Comparison of ENCODE assay signal across 1 cellular context in genomic region chr22:20904008-20904979, GRCh38.
TF ChIP-seq lines count a peak whose summit lies in the region.

No MANE protein-coding gene starts in this region.

TF ChIP-seq in K562, 482 proteins besides CTCF, POLR2A, EP300 and RAD21 (continued from another document and continues in another):
- no peak for TF ChIP-seq MNT (conservative IDR thresholded peaks at IDR 0.05)
- TF ChIP-seq ZNF165 (CRISPR knock-in tag; IDR thresholded peaks at IDR 0.05; ENCODE audit: borderline replicate concordance): peak; percentile 46; the same call in 1 of the 2 replicates
- no peak for TF ChIP-seq RBM34 (IDR thresholded peaks at IDR 0.05; ENCODE audit: borderline replicate concordance, insufficient read depth, low read length)
- no peak for TF ChIP-seq GABPB1 (CRISPR knock-in tag; IDR thresholded peaks at IDR 0.05)
- TF ChIP-seq IRF1 (CRISPR knock-in tag; IDR thresholded peaks at IDR 0.05; ENCODE audit: borderline replicate concordance): no peak
- no peak for TF ChIP-seq ASH1L (IDR thresholded peaks at IDR 0.05; ENCODE audit: borderline replicate concordance, low read depth, partially characterized antibody)
- no peak; the same call in 1 of the 2 replicates for TF ChIP-seq ETV1 (tag; conservative IDR thresholded peaks at IDR 0.05; ENCODE audit: low read depth)
- no peak for TF ChIP-seq HSF4 (CRISPR knock-in tag; IDR thresholded peaks at IDR 0.05; ENCODE audit: borderline replicate concordance)
- peak; percentile 100 for TF ChIP-seq JUN (IDR thresholded peaks at IDR 0.05; ENCODE audit: borderline replicate concordance, low read depth, low read length)
- no peak; the same call in 1 of the 2 replicates for TF ChIP-seq JUN (CRISPR knock-in tag; IDR thresholded peaks at IDR 0.05; ENCODE audit: borderline replicate concordance)
- no peak for TF ChIP-seq KDM2B (CRISPR knock-in tag; IDR thresholded peaks at IDR 0.05)
- TF ChIP-seq BCOR (IDR thresholded peaks at IDR 0.05): no peak
- TF ChIP-seq ZNF239 (CRISPR knock-in tag; IDR thresholded peaks at IDR 0.05): no peak
- TF ChIP-seq ZSCAN32 (CRISPR knock-in tag; IDR thresholded peaks at IDR 0.05): no peak
- TF ChIP-seq MXD1 (CRISPR knock-in tag; IDR thresholded peaks at IDR 0.05; ENCODE audit: borderline replicate concordance, poor library complexity, severe bottlenecking): no peak
- no peak for TF ChIP-seq PML (IDR thresholded peaks at IDR 0.05; ENCODE audit: low read length)
- TF ChIP-seq FOS (IDR thresholded peaks at IDR 0.05; ENCODE audit: extremely low read depth, insufficient read length): peak; percentile 63
- TF ChIP-seq ZNF280A (IDR thresholded peaks at IDR 0.05; ENCODE audit: low read depth, partially characterized antibody): no peak
- TF ChIP-seq STAT5A (IDR thresholded peaks at IDR 0.05; ENCODE audit: borderline replicate concordance, low read length): no peak
- no peak for TF ChIP-seq CREB5 (CRISPR knock-in tag; IDR thresholded peaks at IDR 0.05)
- no peak for TF ChIP-seq PHF20 (IDR thresholded peaks at IDR 0.05; ENCODE audit: partially characterized antibody)
- TF ChIP-seq HMGN3 (IDR thresholded peaks at IDR 0.05; ENCODE audit: borderline replicate concordance, extremely low read depth, insufficient read length, low read depth, low read length): no peak
- 0 out of 2 replicates have a peak, but pooled peaks have one; percentile 12 for TF ChIP-seq SPI1 (IDR thresholded peaks at IDR 0.05; ENCODE audit: borderline replicate concordance, low read depth, low read length)
- no peak for TF ChIP-seq SMARCA5 (IDR thresholded peaks at IDR 0.05)
- no peak for TF ChIP-seq ZNF12 (CRISPR knock-in tag; IDR thresholded peaks at IDR 0.05)
- no peak for TF ChIP-seq ZNF696 (CRISPR knock-in tag; conservative IDR thresholded peaks at IDR 0.05)
- no peak for TF ChIP-seq PRDM10 (IDR thresholded peaks at IDR 0.05; ENCODE audit: partially characterized antibody)
- TF ChIP-seq TAF15 (IDR thresholded peaks at IDR 0.05; ENCODE audit: low read depth, low read length): no peak
- TF ChIP-seq ZNF263 (CRISPR knock-in tag; IDR thresholded peaks at IDR 0.05; ENCODE audit: borderline replicate concordance): 0 out of 2 replicates have a peak, but pooled peaks have one; percentile 13
- no peak for TF ChIP-seq ZNF140 (CRISPR knock-in tag; IDR thresholded peaks at IDR 0.05)
- TF ChIP-seq MCM3 (IDR thresholded peaks at IDR 0.05): peak; percentile 50; the same call in 1 of the 2 replicates
- no peak for TF ChIP-seq MTA1 (IDR thresholded peaks at IDR 0.05; ENCODE audit: borderline replicate concordance)
- no peak for TF ChIP-seq ZBTB40 (IDR thresholded peaks at IDR 0.05)
- no peak; the same call in 1 of the 2 replicates for TF ChIP-seq ZBTB40 (CRISPR knock-in tag; IDR thresholded peaks at IDR 0.05)
- no peak for TF ChIP-seq PKNOX1 (IDR thresholded peaks at IDR 0.05)
- no peak for TF ChIP-seq RAD51 (IDR thresholded peaks at IDR 0.05; ENCODE audit: borderline replicate concordance, low read depth)
- no peak for TF ChIP-seq ZNF3 (CRISPR knock-in tag; IDR thresholded peaks at IDR 0.05)
- no peak for TF ChIP-seq CCAR2 (IDR thresholded peaks at IDR 0.05; ENCODE audit: low read depth, low read length)
- TF ChIP-seq ELF2 (CRISPR knock-in tag; IDR thresholded peaks at IDR 0.05): no peak
- no peak for TF ChIP-seq ZNF740 (CRISPR knock-in tag; IDR thresholded peaks at IDR 0.05)
- no peak for TF ChIP-seq ZNF740 (tag; IDR thresholded peaks at IDR 0.05)
